ENCODE assay signal across 26 cellular contexts in the genomic region with DNA sequence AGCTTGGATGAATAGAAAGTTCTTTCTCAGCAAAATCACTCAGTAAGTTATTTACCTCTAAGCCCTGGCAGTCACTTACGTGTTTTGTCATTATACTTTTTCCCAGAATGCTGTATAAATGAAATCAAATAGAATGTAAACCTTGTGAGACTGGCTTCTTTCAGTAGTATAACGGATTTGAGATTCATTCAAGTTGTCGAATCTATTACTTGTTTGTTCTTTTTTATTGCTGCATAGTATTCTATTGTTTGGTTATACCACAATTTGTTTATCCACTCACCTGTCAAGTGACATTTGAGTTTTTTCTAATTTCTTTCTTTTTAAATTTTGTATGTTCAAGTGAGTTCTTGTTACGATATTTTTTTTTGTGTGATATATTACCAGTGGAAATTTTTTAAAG.
"Had no signal": no experiment of that assay in that cellular context is flagged by ENCODE, and none has a peak within 500 bp of the region (broad histone marks: within the 10 kb centered on the region; RNA-seq: fewer than 3 reads in every experiment).

No MANE protein-coding gene starts in this region.

- H3K4me1 ChIP-seq: stomach, suprapubic skin, thyroid gland, tibial artery, tibial nerve, transverse colon, upper lobe of left lung, upper lobe of right lung, uterus, vagina had no signal

- H3K9me3 ChIP-seq: suprapubic skin, testis, thoracic aorta, thyroid gland, tibial artery, transverse colon, upper lobe of left lung, upper lobe of right lung, uterus, vagina had no signal

- DNase-seq: stimulated activated CD4-positive, alpha-beta T cell treated with anti-CD3 and anti-CD28 coated beads, Interleukin-2, amount 100 ng/mL, for 48 hours; stimulated activated CD4-positive, alpha-beta T cell treated with anti-CD3 and anti-CD28 coated beads, Interleukin-4, amount 100 ng/mL, for 1 hour; stimulated activated CD4-positive, alpha-beta T cell treated with anti-CD3 and anti-CD28 coated beads, Interleukin-4, amount 100 ng/mL, for 24 hours; stimulated activated CD4-positive, alpha-beta T cell treated with anti-CD3 and anti-CD28 coated beads, Interleukin-4, amount 100 ng/mL, for 4 hours; stimulated activated CD8-positive, alpha-beta memory T cell treated with anti-CD3 and anti-CD28 coated beads, Interleukin-4, amount 100 ng/mL, for 48 hours; stimulated activated naive B cell treated with anti-CD40 and anti-IgM and Interleukin-4, amounts not matched to agents 10 μg/mL and 1 μg/mL and 100 μg/mL, for 72 hours; stimulated activated naive CD4-positive, alpha-beta T cell; stimulated activated naive CD4-positive, alpha-beta T cell treated with Interleukin-2 at 50 U/mL for 16 hours; stimulated activated naive CD8-positive, alpha-beta T cell treated with anti-CD3 and anti-CD28 coated beads, Interleukin-15, amount 100 ng/mL, for 72 hours; stimulated activated naive CD8-positive, alpha-beta T cell treated with anti-CD3 and anti-CD28 coated beads, Interleukin-15, Interleukin-2, amounts not matched to agents 100 U/mL and 50 U/mL, for 24 hours; stomach; substantia nigra; testis; thyroid gland; tibial artery; upper lobe of left lung; upper lobe of right lung; uterus had no signal

- H3K36me3 ChIP-seq: stomach, suprapubic skin, thoracic aorta, thyroid gland, tibial artery, tibial nerve, transverse colon, upper lobe of left lung, upper lobe of right lung, uterus, vagina had no signal

- H3K4me3 ChIP-seq: stomach, suprapubic skin, testis, thoracic aorta, thyroid gland, tibial artery, tibial nerve, transverse colon, upper lobe of left lung, upper lobe of right lung, uterus, vagina had no signal

- FAIRE-seq: urothelium cell line had no signal

- H3K27ac ChIP-seq: stomach, suprapubic skin, testis, thoracic aorta, thyroid gland, tibial artery, tibial nerve, transverse colon, upper lobe of left lung, upper lobe of right lung, uterus, vagina had no signal

- H3K27me3 ChIP-seq: stomach, suprapubic skin, testis, thyroid gland, tibial artery, tibial nerve, transverse colon, upper lobe of left lung, upper lobe of right lung, uterus, vagina had no signal

- ATAC-seq: stimulated activated effector memory CD8-positive, alpha-beta T cell treated with anti-CD3 and anti-CD28 coated beads, Interleukin-12 subunit alpha, Interleukin-12 subunit beta, amount 100 ng/mL, for 72 hours; stimulated activated memory B cell treated with anti-CD40 and anti-IgM and Interleukin-4, amounts not matched to agents 10 μg/mL and 1 μg/mL and 100 μg/mL, for 72 hours; stimulated activated naive B cell treated with anti-CD40 and anti-IgM and Interleukin-4, amounts not matched to agents 10 μg/mL and 1 μg/mL and 100 μg/mL, for 72 hours; stimulated activated naive CD8-positive, alpha-beta T cell treated with anti-CD3 and anti-CD28 coated beads, Interleukin-15, amount 100 ng/mL, for 72 hours; stimulated activated naive CD8-positive, alpha-beta T cell treated with anti-CD3 and anti-CD28 coated beads, Interleukin-15, Interleukin-2, amounts not matched to agents 100 U/mL and 50 U/mL, for 24 hours; upper lobe of right lung had no signal
